10 cellular contexts compared by ENCODE assay signal in the genomic region with DNA sequence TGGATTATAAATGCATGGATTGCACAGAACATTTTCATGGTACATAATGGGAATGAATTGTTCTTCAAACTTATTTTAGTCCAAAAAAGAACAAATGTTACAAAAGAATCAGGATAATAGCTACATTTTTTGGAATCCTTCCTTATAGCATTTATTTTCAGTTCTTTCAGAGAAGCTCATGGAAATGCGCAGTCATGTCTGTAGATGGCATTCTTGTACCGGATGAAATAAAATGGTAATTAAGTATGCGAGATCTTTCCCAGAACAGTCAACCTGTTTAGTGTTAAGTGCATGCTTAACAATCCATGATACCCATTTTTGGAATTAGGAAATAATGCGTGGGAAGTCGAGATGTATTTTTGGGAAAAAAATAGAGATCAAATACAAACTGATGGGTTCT. TPM values are rescaled to one million over a fixed set of nuclear protein-coding genes. Genes with fewer than 3 reads are reported as not detected.
DNase-seq lines count a peak whose midpoint lies in the region; ATAC-seq and TF ChIP-seq lines count a peak whose summit lies in the region.
"Had no signal": no experiment of that assay in that cellular context is flagged by ENCODE, and none has a peak within 500 bp of the region (broad histone marks: within the 10 kb centered on the region; RNA-seq: fewer than 3 reads in every experiment).

No MANE protein-coding gene starts in this region.

- TF ChIP-seq CTCF in 22Rv1 (IDR thresholded peaks at IDR 0.05) (peak; percentile 34), GM06990 (IDR thresholded peaks at IDR 0.05; ENCODE audit: insufficient read depth, low read length, poor library complexity, severe bottlenecking) (peak; percentile 26), Panc1 (IDR thresholded peaks at IDR 0.05) (peak; percentile 67; the same call in 1 of the 2 replicates)

- no TSS peak for BruUV-seq in Panc1 (replicated peaks; lab: Mats Ljungman, UMichigan)

- no peaks in the 10 kb centered on the region for H3K36me3 ChIP-seq in GM06990 (ENCODE audit: control insufficient read depth, insufficient read depth, low read length)
- no peaks in the 10 kb centered on the region for H3K36me3 ChIP-seq in Panc1 (ENCODE audit: control insufficient read depth, insufficient read depth, low read length)

- POLR2A ChIA-PET in Panc1 (lab: Charles Lee): interaction anchor here (0.6 kb wide), 1 partner anchor 294 kb away, joined by 3 read pairs; no protein-coding TSS in a partner anchor

- H3K27ac ChIP-seq in 22Rv1: no peak overlapping the region
- H3K27ac ChIP-seq in Panc1 (ENCODE audit: low read length): no peak overlapping the region

- no peak for DNase-seq in GM06990 (ENCODE audit: extremely low read depth, insufficient read length)
- no peak for DNase-seq in Panc1 (ENCODE audit: low read depth, low spot score)
- DNase-seq in fibroblast of peridontal ligament (ENCODE audit: extremely low read depth): peak; percentile 66
- DNase-seq: central memory CD4-positive, alpha-beta T cell; naive B cell had no signal

- intact Hi-C loops in Panc1 (cut with micrococcal nuclease; ENCODE audit: unreplicated experiment): loop anchor here (2.0 kb wide), 1 partner anchor 299 kb away; no protein-coding TSS in a partner anchor

- CTCF ChIA-PET in Panc1 (lab: Charles Lee): interaction anchor here (0.6 to 1.1 kb wide), 8 partner anchors 12 to 1777 kb away, joined by 3 to 5 read pairs (median 3); a partner anchor contains a TSS

- no peaks in the 10 kb centered on the region; the same call in 1 of the 2 replicates for H3K9me3 ChIP-seq in Panc1 (ENCODE audit: control insufficient read depth, insufficient read depth, low read depth, low read length)

- H3K27me3 ChIP-seq in GM06990 (replicated peaks; ENCODE audit: control insufficient read depth, insufficient read depth, low read length) (no peaks in the 10 kb centered on the region), Panc1 (ENCODE audit: control insufficient read depth, insufficient read depth, low read length) (peaks cover 3% of the 10 kb centered on the region; the same call in 1 of the 2 replicates)

- no peaks in the 10 kb centered on the region; the same call in 1 of the 2 replicates for H3K4me1 ChIP-seq in Panc1 (ENCODE audit: control insufficient read depth, insufficient read depth, low read length)

- ATAC-seq in Panc1: peak; percentile 86
- no peak for ATAC-seq in GM18519 (IDR thresholded peaks at IDR 0.05; ENCODE audit: low FRiP score, unreplicated experiment)
- ATAC-seq in HG02798 (IDR thresholded peaks at IDR 0.05; ENCODE audit: poor library complexity, unreplicated experiment): no peak
- no peak for ATAC-seq in GM21367 (IDR thresholded peaks at IDR 0.05; ENCODE audit: unreplicated experiment)
- ATAC-seq in HG03521 (IDR thresholded peaks at IDR 0.05; ENCODE audit: unreplicated experiment): no peak

- H3K4me3 ChIP-seq in GM06990 (replicated peaks; ENCODE audit: low read depth, low read length) (no peak overlapping the region), Panc1 (ENCODE audit: low read depth in 2 of 2, low read length in 2 of 2) (no peak overlapping the region)

- in situ Hi-C loops in Panc1 (cut with HindIII; ENCODE audit: low pct_unique_long_range_greater_than_20kb, low sequenced_read_pairs): no loop called here

RNA-seq across cellular contexts. Expression of a gene that starts 38.2 kb away (rescaled TPM):
- 161 TPM for total RNA-seq in Panc1 (2021; ENCODE audit: unreplicated experiment)
- 65.8 TPM for polyA plus RNA-seq in Panc1 (2012; ENCODE audit: insufficient read length)
